Comparison of ENCODE assay signal across 20 cellular contexts in the genomic region with DNA sequence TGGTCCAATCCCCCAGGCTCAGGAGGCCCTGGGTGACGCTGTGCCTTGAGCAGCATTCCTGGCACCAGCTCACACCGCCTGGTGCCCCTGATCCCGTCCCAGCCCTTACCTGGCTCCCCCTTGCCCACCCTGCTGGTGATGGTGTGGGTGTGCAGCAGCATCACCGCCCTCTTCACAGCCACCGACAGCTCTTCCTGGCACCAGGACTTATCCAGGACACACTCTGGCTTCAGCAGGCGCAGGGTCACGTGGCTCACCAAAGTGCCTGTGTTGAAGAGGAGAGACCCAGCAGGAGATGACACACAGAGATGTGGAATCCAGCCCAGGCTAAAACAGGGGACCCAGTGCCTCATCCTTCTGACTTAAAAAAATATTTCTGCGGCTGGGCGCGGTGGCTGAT.
"Had no signal": no experiment of that assay in that cellular context is flagged by ENCODE, and none has a peak within 500 bp of the region (broad histone marks: within the 10 kb centered on the region; RNA-seq: fewer than 3 reads in every experiment).

No MANE protein-coding gene starts in this region.

- H3K4me1 ChIP-seq: colonic mucosa, foreskin keratinocyte, psoas muscle, spleen, stomach, transverse colon had no signal

- H3K27me3 ChIP-seq: colonic mucosa, foreskin keratinocyte, neutrophil, spleen, stomach, transverse colon had no signal

- DNase-seq: colonic mucosa; dermis blood vessel endothelial cell; erythroblast; foreskin keratinocyte; immature natural killer cell; mesendoderm; naive B cell; psoas muscle; retina; spleen; stimulated activated CD4-positive, alpha-beta T cell treated with anti-CD3 and anti-CD28 coated beads, Interleukin-15, amount 100 ng/mL, for 24 hours; stimulated activated CD4-positive, alpha-beta T cell treated with anti-CD3 and anti-CD28 coated beads, Interleukin-1b, Interleukin-23, amount 100 ng/mL, for 48 hours; stimulated activated CD4-positive, alpha-beta T cell treated with anti-CD3 and anti-CD28 coated beads, Interleukin-4, amount 100 ng/mL, for 24 hours; stimulated activated naive CD4-positive, alpha-beta T cell; stomach; transverse colon had no signal

- H3K9me3 ChIP-seq: colonic mucosa, neutrophil, psoas muscle, spleen, stomach, thoracic aorta, transverse colon had no signal

- FAIRE-seq: endothelial cell of umbilical vein had no signal

- H3K4me3 ChIP-seq: colonic mucosa, psoas muscle, spleen, stomach, thoracic aorta, transverse colon had no signal

- ATAC-seq: foreskin keratinocyte, sciatic nerve had no signal

- H3K27ac ChIP-seq: colonic mucosa, foreskin keratinocyte, neutrophil, psoas muscle, spleen, stomach, thoracic aorta, transverse colon had no signal
